25 cellular contexts compared by ENCODE assay signal in genomic region chr6:43287717-43288679, GRCh38. TPM values are rescaled to one million over a fixed set of nuclear protein-coding genes. Genes with fewer than 3 reads are reported as not detected.
A peak's percentile ranks its signal among the peaks of the same experiment; 100 is the strongest.
DNase-seq lines count a peak whose midpoint lies in the region; ATAC-seq, FAIRE-seq and TF ChIP-seq lines count a peak whose summit lies in the region.
"Had no signal": no experiment of that assay in that cellular context is flagged by ENCODE, and none has a peak within 500 bp of the region (broad histone marks: within the 10 kb centered on the region; RNA-seq: fewer than 3 reads in every experiment).

No MANE protein-coding gene starts in this region.

- no peak for TF ChIP-seq CTCF in activated B cell treated with CpG ODN at 0.5 μM for 24 hours (IDR thresholded peaks at IDR 0.05)
- no peak for TF ChIP-seq CTCF in HepG2 (CRISPR knock-in tag; IDR thresholded peaks at IDR 0.05)

- peaks cover 24% of the 10 kb centered on the region for H3K27me3 Mint-ChIP-seq in activated B cell treated with CpG ODN at 0.5 μM for 24 hours
- H3K27me3 Mint-ChIP-seq in stimulated activated memory B cell treated with anti-CD40 and anti-IgM and Interleukin-4, amounts not matched to agents 10 μg/mL and 1 μg/mL and 100 μg/mL, for 72 hours, result peaks cover 36% of the 10 kb centered on the region

- no peak overlapping the region for H3K4me3 Mint-ChIP-seq in activated B cell treated with CpG ODN at 0.5 μM for 24 hours
- H3K4me3 Mint-ChIP-seq in stimulated activated memory B cell treated with anti-CD40 and anti-IgM and Interleukin-4, amounts not matched to agents 10 μg/mL and 1 μg/mL and 100 μg/mL, for 72 hours, result no peak overlapping the region
- H3K4me3 Mint-ChIP-seq: CD4-positive, CD25-positive, alpha-beta regulatory T cell had no signal

- peaks cover 22% of the 10 kb centered on the region for H3K27me3 ChIP-seq in BLaER1
- no peaks in the 10 kb centered on the region for H3K27me3 ChIP-seq in HepG2 (ENCODE audit: control insufficient read depth in 1 of 2, insufficient read depth in 2 of 2, low read length in 2 of 2)

- H4K20me1 ChIP-seq in BLaER1, result no peaks in the 10 kb centered on the region
- no peaks in the 10 kb centered on the region for H4K20me1 ChIP-seq in HepG2 (ENCODE audit: insufficient read depth, low read length)

- in situ Hi-C loops in HepG2 (cut with HindIII; ENCODE audit: extremely low pct_ligation_motif_present, low pct_unique_long_range_greater_than_20kb), result no loop called here

- no peaks in the 10 kb centered on the region for H3K79me2 ChIP-seq in HepG2 (ENCODE audit: insufficient read depth, low read length)

- H3K4me2 ChIP-seq in BLaER1, result peak overlapping the region; percentile 93
- peak overlapping the region; percentile 64 for H3K4me2 ChIP-seq in HepG2 (ENCODE audit: low read depth, low read length)

- peaks cover 7% of the 10 kb centered on the region for H3K4me1 Mint-ChIP-seq in activated B cell treated with CpG ODN at 0.5 μM for 24 hours
- H3K4me1 Mint-ChIP-seq in stimulated activated memory B cell treated with anti-CD40 and anti-IgM and Interleukin-4, amounts not matched to agents 10 μg/mL and 1 μg/mL and 100 μg/mL, for 72 hours, result peaks cover 22% of the 10 kb centered on the region

- no peak for TF ChIP-seq RAD21 in HepG2 (CRISPR knock-in tag; IDR thresholded peaks at IDR 0.05)

- no peaks in the 10 kb centered on the region for H3K36me3 ChIP-seq in BLaER1
- H3K36me3 ChIP-seq in HepG2 (replicated peaks in 1 of 2; ENCODE audit: control insufficient read depth in 1 of 2, insufficient read depth in 2 of 2, low read length in 2 of 2), result no peaks in the 10 kb centered on the region

- TF ChIP-seq EP300 in HepG2 (IDR thresholded peaks at IDR 0.05; ENCODE audit: low read depth in 2 of 2, low read length in 2 of 2) (0 out of 4 replicates have a peak, but pooled peaks of 1 of the 2 experiments have one; percentile 6), HepG2 (CRISPR knock-in tag; IDR thresholded peaks at IDR 0.05; ENCODE audit: borderline replicate concordance) (no peak)

- 51% methylated on average over 7 of the region's 7 CpGs for WGBS in HepG2 (ENCODE audit: low lambda C conversion rate)

- H3K4me1 ChIP-seq in BLaER1, result peaks cover 41% of the 10 kb centered on the region
- H3K4me1 ChIP-seq in HepG2 (ENCODE audit: insufficient read depth, low read length), result peaks cover 74% of the 10 kb centered on the region

- ATAC-seq in activated B cell treated with CpG ODN at 0.5 μM for 24 hours (ENCODE audit: low read depth) (peak; percentile 45), HepG2 (peak; percentile 42)
- peak; percentile 49 for ATAC-seq in stimulated activated memory B cell treated with anti-CD40 and anti-IgM and Interleukin-4, amounts not matched to agents 10 μg/mL and 1 μg/mL and 100 μg/mL, for 72 hours

- no peaks in the 10 kb centered on the region for H3K9me3 Mint-ChIP-seq in activated B cell treated with CpG ODN at 0.5 μM for 24 hours
- no peaks in the 10 kb centered on the region for H3K9me3 Mint-ChIP-seq in stimulated activated memory B cell treated with anti-CD40 and anti-IgM and Interleukin-4, amounts not matched to agents 10 μg/mL and 1 μg/mL and 100 μg/mL, for 72 hours
- H3K9me3 Mint-ChIP-seq: CD4-positive, CD25-positive, alpha-beta regulatory T cell had no signal

- H3K4me3 ChIP-seq in BLaER1 (no peak overlapping the region), HepG2 (replicated peaks in 1 of 3; ENCODE audit: insufficient read depth in 1 of 3, low read depth in 2 of 3, low read length in 3 of 3) (peak overlapping the region in 1 of 3 experiments; percentile 41; a peak in 2 of 6 replicates)
- H3K4me3 ChIP-seq: SK-N-MC had no signal

- H3K27ac ChIP-seq in BLaER1 (peak overlapping the region; percentile 76), HepG2 (ENCODE audit: extremely low read length, insufficient read depth, low read length) (peak overlapping the region; percentile 72)
- H3K27ac ChIP-seq: SK-N-MC had no signal

- TF ChIP-seq POLR2A in HepG2 (IDR thresholded peaks at IDR 0.05; ENCODE audit: insufficient read depth in 1 of 2, low read depth in 2 of 2, low read length in 2 of 2), result no peak

- DNase-seq in activated B cell treated with CpG ODN at 0.5 μM for 24 hours, result no peak
- DNase-seq in HepG2 (ENCODE audit: low spot score), result no peak
- DNase-seq in activated T-cell treated with anti-CD3 and anti-CD28 coated beads for 4 hours, result no peak
- no peak for DNase-seq in kidney glomerular epithelial cell (lab: John Stamatoyannopoulos, UW)
- no peak for DNase-seq in cardiac septum (ENCODE audit: low spot score)
- DNase-seq: AML-193; CD4-positive, CD25-positive, alpha-beta regulatory T cell; COR-L47; DMS 273 treated with DMSO at 0.1 percent for 48 hours; DND-41; HCEC 1CT; KG1; MV-4-11; NCI-H1694 treated with DMSO at 0.1 percent for 48 hours; NCI-H2227 treated with DMSO at 0.1 percent for 48 hours; NCI-H510A treated with DMSO at 0.1 percent for 48 hours; NCI-H774; SHP77 had no signal

- H3K9me3 ChIP-seq in BLaER1, result no peaks in the 10 kb centered on the region
- no peaks in the 10 kb centered on the region for H3K9me3 ChIP-seq in HepG2 (ENCODE audit: low read length)

- POLR2A ChIA-PET in activated B cell treated with CpG ODN at 0.5 μM for 24 hours (lab: Charles Lee) (interaction anchor here (0.6 to 1.5 kb wide), 2 partner anchors 17 to 74 kb away, joined by 3 read pairs; no protein-coding TSS in a partner anchor), HepG2 (lab: Yijun Ruan, JAX) (interaction anchor here (0.6 to 8.3 kb wide), 11 partner anchors 10 to 409 kb away, joined by 3 to 314 read pairs (median 4); partner anchors contain the start of genes DNPH1, RPL7L1, SLC22A7 and ZNF318)

- CTCF ChIA-PET in activated B cell treated with CpG ODN at 0.5 μM for 24 hours (lab: Charles Lee), result interaction anchor here (0.6 kb wide), 1 partner anchor 139 kb away, joined by 4 read pairs; no protein-coding TSS in a partner anchor
- CTCF ChIA-PET in HepG2 (lab: Yijun Ruan, JAX; ENCODE audit: low intra/inter-chr PET ratio, low total read pairs), result interaction anchor here (2.8 kb wide), 1 partner anchor 24 kb away, joined by 23 read pairs; no protein-coding TSS in a partner anchor

- BruUV-seq in HepG2 (replicated peaks; lab: Mats Ljungman, UMichigan), result no TSS peak

- H3K27ac Mint-ChIP-seq in activated B cell treated with CpG ODN at 0.5 μM for 24 hours, result peak overlapping the region; percentile 36
- H3K27ac Mint-ChIP-seq in stimulated activated memory B cell treated with anti-CD40 and anti-IgM and Interleukin-4, amounts not matched to agents 10 μg/mL and 1 μg/mL and 100 μg/mL, for 72 hours, result no peak overlapping the region
- H3K27ac Mint-ChIP-seq: CD4-positive, CD25-positive, alpha-beta regulatory T cell had no signal

- peak overlapping the region; percentile 61; the same call in 1 of the 2 replicates for H3K9ac ChIP-seq in BLaER1
- H3K9ac ChIP-seq in HepG2 (ENCODE audit: insufficient read depth, low read depth, low read length), result peak overlapping the region; percentile 68

- peak overlapping the region; percentile 85 for H2AFZ ChIP-seq in HepG2 (ENCODE audit: low read length)

- FAIRE-seq in HepG2 (lab: Jason Lieb, UNC), result peak; percentile 55
- FAIRE-seq: G401.6, GM19239, RCC 7860 had no signal

- intact Hi-C loops in activated B cell treated with CpG ODN at 0.5 μM for 24 hours (cut with micrococcal nuclease), result no loop called here
- intact Hi-C loops in HepG2 (cut with micrococcal nuclease; ENCODE audit: unreplicated experiment), result loop anchor here (1.0 kb wide), 1 partner anchor 25 kb away; no protein-coding TSS in a partner anchor
- intact Hi-C loops in cardiac septum (cut with DNase I), result no loop called here

- no peaks in the 10 kb centered on the region for H3K36me3 Mint-ChIP-seq in activated B cell treated with CpG ODN at 0.5 μM for 24 hours (ENCODE audit: low read depth)
- H3K36me3 Mint-ChIP-seq in stimulated activated memory B cell treated with anti-CD40 and anti-IgM and Interleukin-4, amounts not matched to agents 10 μg/mL and 1 μg/mL and 100 μg/mL, for 72 hours, result no peaks in the 10 kb centered on the region
- H3K36me3 Mint-ChIP-seq: CD4-positive, CD25-positive, alpha-beta regulatory T cell had no signal

RNA-seq across cellular contexts. Expression of gene SLC22A7, which starts 10.1 kb away (rescaled TPM):
- not detected in 2 replicates for total RNA-seq in activated B cell treated with CpG ODN at 0.5 μM for 24 hours
- 8.6 and 22.6 TPM in 2 replicates for total RNA-seq in HepG2 (2016; rRNA removed; fragmentation: Illumina TruSeq; extraction: Trizol)
- total RNA-seq in HepG2 (2016; cell fraction: cytosol; rRNA removed; fragmentation: Illumina TruSeq; extraction: Trizol; ENCODE audit: low read depth), result 5.3 and 5.4 TPM in 2 replicates
- 8.5 and 22.3 TPM in 2 replicates for total RNA-seq in HepG2 (2016; cell fraction: insoluble cytoplasmic fraction; rRNA removed; fragmentation: Illumina TruSeq; extraction: Trizol)
- total RNA-seq in HepG2 (2016; cell fraction: membrane; rRNA removed; fragmentation: Illumina TruSeq; extraction: Trizol), result 9.0 and 9.1 TPM in 2 replicates
- total RNA-seq in HepG2 (2016; cell fraction: nucleus; rRNA removed; fragmentation: Illumina TruSeq; extraction: Trizol), result 20.9 and 25.8 TPM in 2 replicates
- polyA plus RNA-seq in HepG2 (2011; rRNA removed), result 5.3 and 12.3 TPM in 2 replicates
- 7.0 and 7.8 TPM in 2 replicates for polyA plus RNA-seq in HepG2 (2011; cell fraction: cytosol; rRNA removed)
- polyA plus RNA-seq in HepG2 (2011; cell fraction: nucleus; rRNA removed), result 34.4 and 48.4 TPM in 2 replicates
- polyA plus RNA-seq in HepG2 (2012), result 18.9 and 34.7 TPM in 2 replicates
- 3.2 and 3.5 TPM in 2 replicates for polyA plus RNA-seq in HepG2 (2016; cell fraction: cytosol; fragmentation: Illumina TruSeq; extraction: Trizol; ENCODE audit: low read depth)
- 5.5 and 6.2 TPM in 2 replicates for polyA plus RNA-seq in HepG2 (2016; cell fraction: insoluble cytoplasmic fraction; fragmentation: Illumina TruSeq; extraction: Trizol; ENCODE audit: low read depth)
- 4.5 and 5.7 TPM in 2 replicates for polyA plus RNA-seq in HepG2 (2016; cell fraction: membrane; fragmentation: Illumina TruSeq; extraction: Trizol; ENCODE audit: low read depth)
- 39.6 and 40.3 TPM in 2 replicates for polyA plus RNA-seq in HepG2 (2016; cell fraction: nucleus; fragmentation: Illumina TruSeq; extraction: Trizol; ENCODE audit: insufficient read depth, low read depth)
- polyA minus RNA-seq in HepG2 (2011; rRNA and poly(A)+ RNA removed; ENCODE audit: low replicate concordance), result 22.0 TPM in 1 of 2 replicates, not detected in the other
- 3.6 and 5.1 TPM in 2 replicates for polyA minus RNA-seq in HepG2 (2011; cell fraction: cytosol; rRNA and poly(A)+ RNA removed)
- 7.0 and 12.7 TPM in 2 replicates for polyA minus RNA-seq in HepG2 (2011; cell fraction: nucleus; rRNA and poly(A)+ RNA removed)
- not detected for total RNA-seq in cardiac septum
- total RNA-seq: CD4-positive, CD25-positive, alpha-beta regulatory T cell; OCI-LY7 had no signal
- polyA plus RNA-seq: CD4-positive, CD25-positive, alpha-beta regulatory T cell had no signal

RNA-seq across cellular contexts. Expression of gene CRIP3, which starts 20.6 kb away (rescaled TPM):
- total RNA-seq in activated B cell treated with CpG ODN at 0.5 μM for 24 hours (42.2 and 49.9 TPM in 2 replicates), HepG2 (2016; rRNA removed; fragmentation: Illumina TruSeq; extraction: Trizol) (3.5 and 6.3 TPM in 2 replicates), cardiac septum (11.2 TPM)
- total RNA-seq in HepG2 (2016; cell fraction: cytosol; rRNA removed; fragmentation: Illumina TruSeq; extraction: Trizol; ENCODE audit: low read depth), result 2.7 and 2.9 TPM in 2 replicates
- total RNA-seq in HepG2 (2016; cell fraction: insoluble cytoplasmic fraction; rRNA removed; fragmentation: Illumina TruSeq; extraction: Trizol), result 5.5 and 7.0 TPM in 2 replicates
- 1.7 and 2.6 TPM in 2 replicates for total RNA-seq in HepG2 (2016; cell fraction: membrane; rRNA removed; fragmentation: Illumina TruSeq; extraction: Trizol)
- total RNA-seq in HepG2 (2016; cell fraction: nucleus; rRNA removed; fragmentation: Illumina TruSeq; extraction: Trizol), result 6.1 and 7.0 TPM in 2 replicates
- polyA plus RNA-seq in HepG2 (2011; rRNA removed), result 9.3 and 14.2 TPM in 2 replicates
- polyA plus RNA-seq in HepG2 (2011; cell fraction: cytosol; rRNA removed), result 4.5 and 5.1 TPM in 2 replicates
- polyA plus RNA-seq in HepG2 (2011; cell fraction: nucleus; rRNA removed), result 31.5 and 46.2 TPM in 2 replicates
- 12.7 and 16.4 TPM in 2 replicates for polyA plus RNA-seq in HepG2 (2012)
- 0.99 and 1.7 TPM in 2 replicates for polyA plus RNA-seq in HepG2 (2016; cell fraction: cytosol; fragmentation: Illumina TruSeq; extraction: Trizol; ENCODE audit: low read depth)
- polyA plus RNA-seq in HepG2 (2016; cell fraction: insoluble cytoplasmic fraction; fragmentation: Illumina TruSeq; extraction: Trizol; ENCODE audit: low read depth), result 4.1 and 5.4 TPM in 2 replicates
- polyA plus RNA-seq in HepG2 (2016; cell fraction: membrane; fragmentation: Illumina TruSeq; extraction: Trizol; ENCODE audit: low read depth), result 1.9 and 2.3 TPM in 2 replicates
- polyA plus RNA-seq in HepG2 (2016; cell fraction: nucleus; fragmentation: Illumina TruSeq; extraction: Trizol; ENCODE audit: insufficient read depth, low read depth), result 13.1 and 18.7 TPM in 2 replicates
- polyA minus RNA-seq in HepG2 (2011; rRNA and poly(A)+ RNA removed; ENCODE audit: low replicate concordance), result 8.2 TPM in 1 of 2 replicates, not detected in the other
- 1.4 and 2.5 TPM in 2 replicates for polyA minus RNA-seq in HepG2 (2011; cell fraction: cytosol; rRNA and poly(A)+ RNA removed)
- 7.5 and 14.4 TPM in 2 replicates for polyA minus RNA-seq in HepG2 (2011; cell fraction: nucleus; rRNA and poly(A)+ RNA removed)

RNA-seq across cellular contexts. Expression of gene TTBK1, which starts 44.7 kb away (rescaled TPM):
- total RNA-seq in activated B cell treated with CpG ODN at 0.5 μM for 24 hours (0.02 and 0.13 TPM in 2 replicates), HepG2 (2016; rRNA removed; fragmentation: Illumina TruSeq; extraction: Trizol) (0.10 and 0.33 TPM in 2 replicates), cardiac septum (0.35 TPM)
- total RNA-seq in HepG2 (2016; cell fraction: cytosol; rRNA removed; fragmentation: Illumina TruSeq; extraction: Trizol; ENCODE audit: low read depth), result 0.18 and 0.20 TPM in 2 replicates
- total RNA-seq in HepG2 (2016; cell fraction: insoluble cytoplasmic fraction; rRNA removed; fragmentation: Illumina TruSeq; extraction: Trizol), result 0.13 and 0.32 TPM in 2 replicates
- total RNA-seq in HepG2 (2016; cell fraction: membrane; rRNA removed; fragmentation: Illumina TruSeq; extraction: Trizol), result 0.25 and 0.28 TPM in 2 replicates
- 0.47 TPM in 2 replicates for total RNA-seq in HepG2 (2016; cell fraction: nucleus; rRNA removed; fragmentation: Illumina TruSeq; extraction: Trizol)
- 0.24 and 0.50 TPM in 2 replicates for polyA plus RNA-seq in HepG2 (2011; rRNA removed)
- polyA plus RNA-seq in HepG2 (2011; cell fraction: cytosol; rRNA removed), result 0.09 and 0.10 TPM in 2 replicates
- 1.4 and 2.2 TPM in 2 replicates for polyA plus RNA-seq in HepG2 (2011; cell fraction: nucleus; rRNA removed)
- polyA plus RNA-seq in HepG2 (2012), result 0.53 and 0.62 TPM in 2 replicates
- polyA plus RNA-seq in HepG2 (2016; cell fraction: cytosol; fragmentation: Illumina TruSeq; extraction: Trizol; ENCODE audit: low read depth), result not detected in 2 replicates
- 0.19 TPM in 2 replicates for polyA plus RNA-seq in HepG2 (2016; cell fraction: insoluble cytoplasmic fraction; fragmentation: Illumina TruSeq; extraction: Trizol; ENCODE audit: low read depth)
- polyA plus RNA-seq in HepG2 (2016; cell fraction: membrane; fragmentation: Illumina TruSeq; extraction: Trizol; ENCODE audit: low read depth), result 0.06 and 0.07 TPM in 2 replicates
- polyA plus RNA-seq in HepG2 (2016; cell fraction: nucleus; fragmentation: Illumina TruSeq; extraction: Trizol; ENCODE audit: insufficient read depth, low read depth), result 0.84 and 0.86 TPM in 2 replicates
- 1.2 TPM in 1 of 2 replicates, not detected in the other for polyA minus RNA-seq in HepG2 (2011; rRNA and poly(A)+ RNA removed; ENCODE audit: low replicate concordance)
- polyA minus RNA-seq in HepG2 (2011; cell fraction: cytosol; rRNA and poly(A)+ RNA removed), result 0.18 and 0.49 TPM in 2 replicates
- 1.4 and 1.7 TPM in 2 replicates for polyA minus RNA-seq in HepG2 (2011; cell fraction: nucleus; rRNA and poly(A)+ RNA removed)
- polyA plus RNA-seq: CD4-positive, CD25-positive, alpha-beta regulatory T cell had no signal

RNA-seq across cellular contexts. Expression of gene DNPH1, which starts 58.7 kb away (rescaled TPM):
- total RNA-seq in activated B cell treated with CpG ODN at 0.5 μM for 24 hours, result 56.7 and 57.5 TPM in 2 replicates
- total RNA-seq in HepG2 (2016; rRNA removed; fragmentation: Illumina TruSeq; extraction: Trizol), result 75.0 and 75.1 TPM in 2 replicates
- 50.9 and 56.3 TPM in 2 replicates for total RNA-seq in HepG2 (2016; cell fraction: cytosol; rRNA removed; fragmentation: Illumina TruSeq; extraction: Trizol; ENCODE audit: low read depth)
- 75.1 and 81.5 TPM in 2 replicates for total RNA-seq in HepG2 (2016; cell fraction: insoluble cytoplasmic fraction; rRNA removed; fragmentation: Illumina TruSeq; extraction: Trizol)
- 52.3 and 60.5 TPM in 2 replicates for total RNA-seq in HepG2 (2016; cell fraction: membrane; rRNA removed; fragmentation: Illumina TruSeq; extraction: Trizol)
- 31.4 and 33.7 TPM in 2 replicates for total RNA-seq in HepG2 (2016; cell fraction: nucleus; rRNA removed; fragmentation: Illumina TruSeq; extraction: Trizol)
- 56.5 and 65.8 TPM in 2 replicates for polyA plus RNA-seq in HepG2 (2011; rRNA removed)
- 106 and 143 TPM in 2 replicates for polyA plus RNA-seq in HepG2 (2011; cell fraction: cytosol; rRNA removed)
- 62.4 and 67.4 TPM in 2 replicates for polyA plus RNA-seq in HepG2 (2011; cell fraction: nucleus; rRNA removed)
- polyA plus RNA-seq in HepG2 (2012), result 43.1 and 47.9 TPM in 2 replicates
- 62.6 and 68.8 TPM in 2 replicates for polyA plus RNA-seq in HepG2 (2016; cell fraction: cytosol; fragmentation: Illumina TruSeq; extraction: Trizol; ENCODE audit: low read depth)
- polyA plus RNA-seq in HepG2 (2016; cell fraction: insoluble cytoplasmic fraction; fragmentation: Illumina TruSeq; extraction: Trizol; ENCODE audit: low read depth), result 76.7 and 82.8 TPM in 2 replicates
- 47.1 and 47.7 TPM in 2 replicates for polyA plus RNA-seq in HepG2 (2016; cell fraction: membrane; fragmentation: Illumina TruSeq; extraction: Trizol; ENCODE audit: low read depth)
- polyA plus RNA-seq in HepG2 (2016; cell fraction: nucleus; fragmentation: Illumina TruSeq; extraction: Trizol; ENCODE audit: insufficient read depth, low read depth), result 66.2 and 72.5 TPM in 2 replicates
- 38.8 and 62.4 TPM in 2 replicates for polyA minus RNA-seq in HepG2 (2011; rRNA and poly(A)+ RNA removed; ENCODE audit: low replicate concordance)
- polyA minus RNA-seq in HepG2 (2011; cell fraction: cytosol; rRNA and poly(A)+ RNA removed), result 10.5 and 15.4 TPM in 2 replicates
- 15.3 and 16.7 TPM in 2 replicates for polyA minus RNA-seq in HepG2 (2011; cell fraction: nucleus; rRNA and poly(A)+ RNA removed)
- 23.2 TPM for total RNA-seq in cardiac septum
